Comparison of ENCODE assay signal across 1 cellular context in genomic region chr2:7031424-7032245, GRCh38.
TF ChIP-seq lines count a peak whose summit lies in the region.

No MANE protein-coding gene starts in this region.

TF ChIP-seq in HepG2, 621 proteins besides CTCF, POLR2A, EP300 and RAD21 (continued from another document and continues in another):
- no peak for TF ChIP-seq GMEB2 (CRISPR knock-in tag; IDR thresholded peaks at IDR 0.05; ENCODE audit: low read depth)
- peak; percentile 24; the same call in 1 of the 2 replicates for TF ChIP-seq IRF9 (CRISPR knock-in tag; IDR thresholded peaks at IDR 0.05; ENCODE audit: borderline replicate concordance)
- TF ChIP-seq TBX3 (IDR thresholded peaks at IDR 0.05; ENCODE audit: borderline replicate concordance): peak; percentile 72; the same call in 1 of the 2 replicates
- peak; percentile 96 for TF ChIP-seq MEIS2 (CRISPR knock-in tag; IDR thresholded peaks at IDR 0.05)
- TF ChIP-seq ZNF335 (CRISPR knock-in tag; IDR thresholded peaks at IDR 0.05): peak; percentile 82; the same call in 1 of the 2 replicates
- TF ChIP-seq NCOA1 (CRISPR knock-in tag; IDR thresholded peaks at IDR 0.05): peak; percentile 45; the same call in 1 of the 2 replicates
- no peak for TF ChIP-seq ATRX (CRISPR knock-in tag; IDR thresholded peaks at IDR 0.05; ENCODE audit: borderline replicate concordance)
- TF ChIP-seq TRIM24 (CRISPR knock-in tag; IDR thresholded peaks at IDR 0.05): peak; percentile 91
- 0 out of 2 replicates have a peak, but pooled peaks have one; percentile 50 for TF ChIP-seq ZNF34 (CRISPR knock-in tag; IDR thresholded peaks at IDR 0.05; ENCODE audit: borderline replicate concordance)
- no peak for TF ChIP-seq NFIB (CRISPR knock-in tag; IDR thresholded peaks at IDR 0.05; ENCODE audit: borderline replicate concordance)
- TF ChIP-seq NFAT5 (CRISPR knock-in tag; IDR thresholded peaks at IDR 0.05): 0 out of 2 replicates have a peak, but pooled peaks have one; percentile 40
- TF ChIP-seq ZNF546 (CRISPR knock-in tag; conservative IDR thresholded peaks at IDR 0.05): 0 out of 2 replicates have a peak, but pooled peaks have one; percentile 63
- no peak for TF ChIP-seq ZNF251 (CRISPR knock-in tag; IDR thresholded peaks at IDR 0.05)
- peak; percentile 68 for TF ChIP-seq ZMYM2 (CRISPR knock-in tag; IDR thresholded peaks at IDR 0.05)
- peak; percentile 60 for TF ChIP-seq ATF7 (IDR thresholded peaks at IDR 0.05)
- TF ChIP-seq ATF7 (CRISPR knock-in tag; IDR thresholded peaks at IDR 0.05): no peak; the same call in 1 of the 2 replicates
- peak; percentile 31; the same call in 1 of the 2 replicates for TF ChIP-seq ZNF460 (CRISPR knock-in tag; IDR thresholded peaks at IDR 0.05; ENCODE audit: borderline replicate concordance)
- TF ChIP-seq PREB (CRISPR knock-in tag; IDR thresholded peaks at IDR 0.05): no peak
- TF ChIP-seq, protein P1, sequence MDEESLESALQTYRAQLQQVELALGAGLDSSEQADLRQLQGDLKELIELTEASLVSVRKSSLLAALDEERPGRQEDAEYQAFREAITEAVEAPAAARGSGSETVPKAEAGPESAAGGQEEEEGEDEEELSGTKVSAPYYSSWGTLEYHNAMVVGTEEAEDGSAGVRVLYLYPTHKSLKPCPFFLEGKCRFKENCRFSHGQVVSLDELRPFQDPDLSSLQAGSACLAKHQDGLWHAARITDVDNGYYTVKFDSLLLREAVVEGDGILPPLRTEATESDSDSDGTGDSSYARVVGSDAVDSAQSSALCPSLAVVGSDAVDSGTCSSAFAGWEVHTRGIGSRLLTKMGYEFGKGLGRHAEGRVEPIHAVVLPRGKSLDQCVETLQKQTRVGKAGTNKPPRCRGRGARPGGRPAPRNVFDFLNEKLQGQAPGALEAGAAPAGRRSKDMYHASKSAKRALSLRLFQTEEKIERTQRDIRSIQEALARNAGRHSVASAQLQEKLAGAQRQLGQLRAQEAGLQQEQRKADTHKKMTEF (CRISPR knock-in tag; IDR thresholded peaks at IDR 0.05): peak; percentile 90
- peak; percentile 88; the same call in 1 of the 2 replicates for TF ChIP-seq ARID4A (CRISPR knock-in tag; IDR thresholded peaks at IDR 0.05; ENCODE audit: borderline replicate concordance)
- TF ChIP-seq ZNF557 (CRISPR knock-in tag; IDR thresholded peaks at IDR 0.05): peak; percentile 91; the same call in 1 of the 2 replicates
- 0 out of 2 replicates have a peak, but pooled peaks have one; percentile 44 for TF ChIP-seq ZNF280D (CRISPR knock-in tag; IDR thresholded peaks at IDR 0.05)
- TF ChIP-seq HOXA3 (CRISPR knock-in tag; IDR thresholded peaks at IDR 0.05): peak; percentile 97
- TF ChIP-seq HIC2 (CRISPR knock-in tag; IDR thresholded peaks at IDR 0.05; ENCODE audit: low read depth): 0 out of 2 replicates have a peak, but pooled peaks have one; percentile 52
- TF ChIP-seq MEIS1 (CRISPR knock-in tag; IDR thresholded peaks at IDR 0.05; ENCODE audit: borderline replicate concordance): peak; percentile 94; the same call in 1 of the 2 replicates
- TF ChIP-seq ZNF337 (CRISPR knock-in tag; IDR thresholded peaks at IDR 0.05; ENCODE audit: borderline replicate concordance, low read depth): no peak
- peak; percentile 43; the same call in 1 of the 2 replicates for TF ChIP-seq CERS6 (CRISPR knock-in tag; IDR thresholded peaks at IDR 0.05)
- TF ChIP-seq MAF1 (CRISPR knock-in tag; IDR thresholded peaks at IDR 0.05; ENCODE audit: borderline replicate concordance): no peak
- TF ChIP-seq FOXO4 (CRISPR knock-in tag; conservative IDR thresholded peaks at IDR 0.05): no peak
- no peak for TF ChIP-seq IKZF4 (CRISPR knock-in tag; IDR thresholded peaks at IDR 0.05; ENCODE audit: borderline replicate concordance, low read depth, not compliant biosample characterization)
- peak; percentile 91; the same call in 1 of the 2 replicates for TF ChIP-seq ZNF589 (CRISPR knock-in tag; conservative IDR thresholded peaks at IDR 0.05)
